In genomic region chr9:70340572-70340971, GRCh38 we compare ENCODE assay signal across 10 cellular contexts.
DNase-seq lines count a peak whose midpoint lies in the region; ATAC-seq and TF ChIP-seq lines count a peak whose summit lies in the region.
"Had no signal": no experiment of that assay in that cellular context is flagged by ENCODE, and none has a peak within 500 bp of the region (broad histone marks: within the 10 kb centered on the region; RNA-seq: fewer than 3 reads in every experiment).

No MANE protein-coding gene starts in this region.

- no peaks in the 10 kb centered on the region for H3K27me3 ChIP-seq in gastrocnemius medialis
- H3K27me3 ChIP-seq: BLaER1 treated with 17β-estradiol and CSF1 and Interleukin-3, amounts not matched to agents 10 nM and 100 nM; SJCRH30 had no signal

- no peak for TF ChIP-seq POLR2A in gastrocnemius medialis (IDR thresholded peaks at IDR 0.05)

- intact Hi-C loops in gastrocnemius medialis (cut with DNase I; ENCODE audit: low total_unique reads): loop anchor here (1.0 kb wide), 1 partner anchor 262 kb away; no protein-coding TSS in a partner anchor
- intact Hi-C loops in activated CD4-positive, alpha-beta T cell treated with anti-CD3 and anti-CD28 coated beads, Interleukin-2, amount 10 ng/mL, durations not matched to agents 24 days and 14 days (cut with micrococcal nuclease): loop anchor here (1.0 to 5.0 kb wide), 4 partner anchors 52 to 262 kb away; no protein-coding TSS in a partner anchor

- in situ Hi-C loops in gastrocnemius medialis (cut with MboI; ENCODE audit: low sequenced_read_pairs in 4 of 4): loop anchor here in 2 of 4 donors (5.0 to 10.0 kb wide), 3 partner anchors 147 to 262 kb away; no protein-coding TSS in a partner anchor

- H3K27me3 Mint-ChIP-seq in activated CD4-positive, alpha-beta T cell treated with anti-CD3 and anti-CD28 coated beads, Interleukin-2, amount 10 ng/mL, durations not matched to agents 24 days and 14 days: no peaks in the 10 kb centered on the region

- no peak overlapping the region for H3K27ac Mint-ChIP-seq in activated CD4-positive, alpha-beta T cell treated with anti-CD3 and anti-CD28 coated beads, Interleukin-2, amount 10 ng/mL, durations not matched to agents 24 days and 14 days

- H3K36me3 ChIP-seq in gastrocnemius medialis: peaks cover 0 to 7% of the 10 kb centered on the region in 2 donors

- peaks cover 25% of the 10 kb centered on the region for H3K36me3 Mint-ChIP-seq in activated CD4-positive, alpha-beta T cell treated with anti-CD3 and anti-CD28 coated beads, Interleukin-2, amount 10 ng/mL, durations not matched to agents 24 days and 14 days (ENCODE audit: low read depth)

- DNase-seq in DMS153 treated with DMSO at 0.1 percent for 48 hours (lab: John Stamatoyannopoulos, UW; ENCODE audit: unreplicated experiment) (peak; percentile 8), DMS153 (lab: John Stamatoyannopoulos, UW) (no peak), NCI-H774 (lab: John Stamatoyannopoulos, UW) (peak; percentile 7), fibroblast of gingiva (ENCODE audit: low read depth) (peak; percentile 23), gastrocnemius medialis (no peak), GM19240 (ENCODE audit: insufficient read length, low spot score) (no peak)
- no peak for DNase-seq in activated CD4-positive, alpha-beta T cell treated with anti-CD3 and anti-CD28 coated beads, Interleukin-2, amount 10 ng/mL, durations not matched to agents 24 days and 14 days

- no peaks in the 10 kb centered on the region for H3K9me3 Mint-ChIP-seq in activated CD4-positive, alpha-beta T cell treated with anti-CD3 and anti-CD28 coated beads, Interleukin-2, amount 10 ng/mL, durations not matched to agents 24 days and 14 days

- H3K27ac ChIP-seq in gastrocnemius medialis: no peak overlapping the region
- H3K27ac ChIP-seq: BLaER1 treated with 17β-estradiol and CSF1 and Interleukin-3, amounts not matched to agents 10 nM and 100 nM; SJCRH30 had no signal

- no peak overlapping the region for H3K4me3 Mint-ChIP-seq in activated CD4-positive, alpha-beta T cell treated with anti-CD3 and anti-CD28 coated beads, Interleukin-2, amount 10 ng/mL, durations not matched to agents 24 days and 14 days

- H3K4me1 ChIP-seq in gastrocnemius medialis: no peaks in the 10 kb centered on the region
- H3K4me1 ChIP-seq: BLaER1 treated with 17β-estradiol and CSF1 and Interleukin-3, amounts not matched to agents 10 nM and 100 nM; SJCRH30 had no signal

- no peak overlapping the region for H3K4me3 ChIP-seq in gastrocnemius medialis
- H3K4me3 ChIP-seq: BLaER1 treated with 17β-estradiol and CSF1 and Interleukin-3, amounts not matched to agents 10 nM and 100 nM; SJCRH30 had no signal

- ATAC-seq in gastrocnemius medialis (no peak), GM18511 (IDR thresholded peaks at IDR 0.05; ENCODE audit: unreplicated experiment) (no peak)

- peaks cover 4% of the 10 kb centered on the region for H3K4me1 Mint-ChIP-seq in activated CD4-positive, alpha-beta T cell treated with anti-CD3 and anti-CD28 coated beads, Interleukin-2, amount 10 ng/mL, durations not matched to agents 24 days and 14 days

- peak; percentile 39 to 64 (median 58) for TF ChIP-seq CTCF in gastrocnemius medialis (IDR thresholded peaks at IDR 0.05 in 4 of 5, conservative IDR thresholded peaks at IDR 0.05 in 1 of 5)

- no peaks in the 10 kb centered on the region for H3K9me3 ChIP-seq in gastrocnemius medialis
- H3K9me3 ChIP-seq: SJCRH30 had no signal

Comparison
In these comparisons a context has a peak if more than half of its experiments do, and no peak if none do; other contexts are left out.
1. DNase-seq: peak in DMS153 treated with DMSO at 0.1 percent for 48 hours (single experiment), NCI-H774 (single experiment) and fibroblast of gingiva (single experiment); none in DMS153 (single experiment), gastrocnemius medialis (0 of 2), GM19240 (single experiment) and activated CD4-positive, alpha-beta T cell treated with anti-CD3 and anti-CD28 coated beads, Interleukin-2, amount 10 ng/mL, durations not matched to agents 24 days and 14 days (single experiment).